ENCODE assay signal across 6 cellular contexts in the genomic region with DNA sequence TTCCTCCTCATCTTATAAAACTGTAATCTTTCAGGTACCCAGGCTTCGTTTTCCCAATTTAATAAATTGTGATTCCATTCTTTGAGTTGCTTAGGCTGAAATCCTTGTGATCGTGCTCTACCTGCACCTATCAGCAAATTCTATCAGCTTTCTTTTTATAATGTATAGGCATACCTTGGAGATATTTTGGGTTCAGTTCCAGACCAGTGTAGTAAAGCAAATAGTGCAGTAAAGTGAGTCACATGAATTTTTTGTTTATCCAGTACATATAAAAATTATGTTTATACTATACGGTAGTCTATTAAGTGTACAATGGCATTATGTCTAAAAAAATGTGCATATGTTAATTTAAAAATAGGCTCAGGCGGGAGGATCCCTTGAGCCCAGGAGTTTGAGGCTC.
"Had no signal": no experiment of that assay in that cellular context is flagged by ENCODE, and none has a peak within 500 bp of the region (broad histone marks: within the 10 kb centered on the region; RNA-seq: fewer than 3 reads in every experiment).

No MANE protein-coding gene starts in this region.

- H3K27ac ChIP-seq: GM23248 had no signal

- H3K4me3 Mint-ChIP-seq: H9 had no signal

- DNase-seq: GM23248, H9, HCEC 1CT, IMR-90, KG1 had no signal

- H3K9ac ChIP-seq: GM23248 had no signal

- H3K4me3 ChIP-seq: GM23248, K562 had no signal

- H2AFZ ChIP-seq: GM23248 had no signal

- ATAC-seq: K562 had no signal

- H3K27ac Mint-ChIP-seq: H9 had no signal

- H3K9me3 Mint-ChIP-seq: H9 had no signal
